In the genomic region with DNA sequence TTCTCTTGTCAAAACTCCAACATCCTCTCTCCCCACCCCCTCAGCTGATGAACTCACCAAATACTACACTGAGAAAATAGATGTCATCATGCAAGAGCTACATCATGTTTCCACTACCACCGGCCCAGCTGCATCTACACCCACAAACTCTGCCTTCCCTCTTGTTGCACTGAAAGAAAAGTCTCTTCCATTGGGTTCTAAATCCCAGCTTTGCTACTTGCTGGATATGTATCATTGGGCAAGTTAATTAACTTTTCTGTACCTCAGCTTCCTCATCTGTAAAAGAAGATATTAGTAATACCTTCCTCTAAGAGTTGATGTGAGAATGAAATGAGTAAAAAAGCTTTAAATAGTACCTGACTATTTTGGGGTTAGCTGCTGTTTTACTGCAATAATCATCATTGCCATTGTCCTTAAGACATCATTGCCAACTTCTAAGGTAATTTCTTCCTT, we compare ENCODE assay signal across 13 cellular contexts.
A peak's percentile ranks its signal among the peaks of the same experiment; 100 is the strongest.
DNase-seq lines count a peak whose midpoint lies in the region; ATAC-seq, FAIRE-seq and TF ChIP-seq lines count a peak whose summit lies in the region.
"Had no signal": no experiment of that assay in that cellular context is flagged by ENCODE, and none has a peak within 500 bp of the region (broad histone marks: within the 10 kb centered on the region; RNA-seq: fewer than 3 reads in every experiment).

No MANE protein-coding gene starts in this region.

- TF ChIP-seq POLR2A in heart left ventricle (IDR thresholded peaks at IDR 0.05), result no peak

- H3K27ac ChIP-seq in heart left ventricle, result no peak overlapping the region
- H3K27ac ChIP-seq: upper lobe of right lung had no signal

- 65 to 81% (median 68%) methylated on average over 1 of the region's 1 CpG for WGBS in heart left ventricle, 4 donors

- H3K27me3 ChIP-seq in GM06990 (replicated peaks; ENCODE audit: control insufficient read depth, insufficient read depth, low read length), result no peaks in the 10 kb centered on the region
- H3K27me3 ChIP-seq in heart left ventricle, result no peaks in the 10 kb centered on the region
- H3K27me3 ChIP-seq: upper lobe of right lung had no signal

- intact Hi-C loops in heart left ventricle (cut with DNase I), result no loop called here

- H3K4me3 ChIP-seq in GM06990 (replicated peaks; ENCODE audit: low read depth, low read length) (no peak overlapping the region; the same call in 1 of the 2 replicates), heart left ventricle (no peak overlapping the region)
- H3K4me3 ChIP-seq: lung, upper lobe of right lung had no signal

- H3K4me1 ChIP-seq in heart left ventricle, result peaks cover 0 to 15% (median 0%) of the 10 kb centered on the region in 12 donors
- H3K4me1 ChIP-seq: upper lobe of right lung had no signal

- DNase-seq in GM06990 (ENCODE audit: extremely low read depth, insufficient read length) (peak; percentile 76), GM19239 (ENCODE audit: insufficient read length, low spot score) (peak; percentile 1), activated gamma-delta T cell (lab: John Stamatoyannopoulos, UW) (no peak), cortex of kidney (lab: John Stamatoyannopoulos, UW) (no peak), heart left ventricle (no peak)
- DNase-seq in activated naive CD4-positive, alpha-beta T cell treated with anti-CD3 and anti-CD28 coated beads, Interleukin-2, amount 50 U/mL, for 16 hours, result peak; percentile 62
- DNase-seq: C1 segment of cervical spinal cord, NCI-H1436 treated with DMSO at 0.1 percent for 48 hours, upper lobe of right lung had no signal

- no peaks in the 10 kb centered on the region for H3K9me3 ChIP-seq in heart left ventricle
- H3K9me3 ChIP-seq: upper lobe of right lung had no signal

- no peaks in the 10 kb centered on the region; the same call in none of the 2 replicates for H3K36me3 ChIP-seq in GM06990 (ENCODE audit: control insufficient read depth, insufficient read depth, low read length)
- H3K36me3 ChIP-seq in heart left ventricle, result peaks cover 0 to 42% (median 28%) of the 10 kb centered on the region in 9 donors

- ATAC-seq in HG02981 (IDR thresholded peaks at IDR 0.05; ENCODE audit: unreplicated experiment) (peak; percentile 68), HG02678 (IDR thresholded peaks at IDR 0.05; ENCODE audit: unreplicated experiment) (no peak), heart left ventricle (no peak)
- ATAC-seq: upper lobe of right lung had no signal

- TF ChIP-seq CTCF in GM06990 (IDR thresholded peaks at IDR 0.05; ENCODE audit: insufficient read depth, low read length, poor library complexity, severe bottlenecking), result no peak
- no peak for TF ChIP-seq CTCF in heart left ventricle (IDR thresholded peaks at IDR 0.05)

- no peak for FAIRE-seq in GM19239 (lab: Jason Lieb, UNC)
- FAIRE-seq: astrocyte had no signal

Comparison
In these comparisons a context has a peak if more than half of its experiments do, and no peak if none do; other contexts are left out.
1. DNase-seq: peak in GM06990 (single experiment), GM19239 (single experiment) and activated naive CD4-positive, alpha-beta T cell treated with anti-CD3 and anti-CD28 coated beads, Interleukin-2, amount 50 U/mL, for 16 hours (single experiment); none in activated gamma-delta T cell (single experiment), cortex of kidney (single experiment) and heart left ventricle (0 of 5).